ENCODE assay signal across 8 cellular contexts in genomic region chr1:110196917-110197782, GRCh38. TPM values are rescaled to one million over a fixed set of nuclear protein-coding genes. Genes with fewer than 3 reads are reported as not detected.
DNase-seq lines count a peak whose midpoint lies in the region.

No MANE protein-coding gene starts in this region.

- in situ Hi-C loops in T47D (cut with HindIII; ENCODE audit: low pct_unique_long_range_greater_than_20kb, low sequenced_read_pairs): no loop called here

- DNase-seq in DMS153 treated with DMSO at 0.1 percent for 48 hours (lab: John Stamatoyannopoulos, UW; ENCODE audit: unreplicated experiment): peak; percentile 72
- DNase-seq in H4 (ENCODE audit: low spot score): peak; percentile 45
- DNase-seq in NCI-H146 treated with DMSO at 0.1 percent for 48 hours (lab: John Stamatoyannopoulos, UW; ENCODE audit: unreplicated experiment): peak; percentile 80
- DNase-seq in T-helper 22 cell (ENCODE audit: low read depth): peak; percentile 19
- DNase-seq in T47D (ENCODE audit: low read depth in 1 of 2, low spot score in 1 of 2): peak; percentile 48 to 76
- peak; percentile 57 for DNase-seq in left kidney (ENCODE audit: low read depth, low spot score)
- DNase-seq in stimulated activated CD8-positive, alpha-beta memory T cell treated with anti-CD3 and anti-CD28 coated beads, Interleukin-7, amount 100 ng/mL, for 4 hours (ENCODE audit: low read depth in 2 of 2): peak; percentile 25 to 39
- DNase-seq in GOT3 (lab: John Stamatoyannopoulos, UW): no peak

RNA-seq across cellular contexts. Expression of gene KCNC4, which starts 13.0 kb away (rescaled TPM):
- 0.12 and 0.72 TPM in 2 replicates for total RNA-seq in H4 (2014; rRNA removed; shearing (Covaris generic))

RNA-seq across cellular contexts. Expression of gene SLC6A17, which starts 46.9 kb away (rescaled TPM):
- 0.17 and 0.21 TPM in 2 replicates for total RNA-seq in H4 (2014; rRNA removed; shearing (Covaris generic))
